ENCODE assay signal across 1 cellular context in genomic region chr10:23656735-23657134, GRCh38.
TF ChIP-seq lines count a peak whose summit lies in the region.

No MANE protein-coding gene starts in this region.

TF ChIP-seq in GM23338, 12 proteins besides CTCF, POLR2A, EP300 and RAD21 (continued from another document):
- TF ChIP-seq ZNF114 (CRISPR knock-in tag; IDR thresholded peaks at IDR 0.05) (no peak), CREB1 (CRISPR knock-in tag; IDR thresholded peaks at IDR 0.05; ENCODE audit: low read depth) (no peak), ZNF462 (CRISPR knock-in tag; IDR thresholded peaks at IDR 0.05) (no peak), EZH2phosphoT487 (IDR thresholded peaks at IDR 0.05; ENCODE audit: unreplicated experiment) (no peak), EZH2 (IDR thresholded peaks at IDR 0.05; ENCODE audit: low read depth, unreplicated experiment) (no peak)
TF ChIP-seq in GM23338: peak in this region for 0.
